In the genomic region with DNA sequence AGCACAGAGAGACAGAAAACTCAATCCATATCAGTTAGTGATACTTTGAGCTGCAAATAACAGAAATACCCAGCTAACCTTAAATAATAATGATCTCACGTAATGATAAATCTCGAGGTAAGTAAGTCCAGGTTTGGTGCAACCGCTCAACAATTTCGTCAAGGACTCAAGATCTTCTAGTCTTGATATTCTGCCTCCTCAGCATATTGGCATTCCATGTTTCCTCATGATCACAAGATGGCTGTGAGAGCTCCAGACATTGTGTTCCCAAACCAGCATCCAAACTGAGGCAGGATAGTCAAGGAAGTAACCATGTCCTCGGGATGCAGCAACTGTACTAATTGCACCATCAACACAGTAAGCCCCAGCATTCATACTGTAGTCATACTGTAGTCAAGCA, we compare ENCODE assay signal across 26 cellular contexts. TPM values are rescaled to one million over a fixed set of nuclear protein-coding genes. Genes with fewer than 3 reads are reported as not detected.
DNase-seq lines count a peak whose midpoint lies in the region; ATAC-seq, FAIRE-seq and TF ChIP-seq lines count a peak whose summit lies in the region.
"Had no signal": no experiment of that assay in that cellular context is flagged by ENCODE, and none has a peak within 500 bp of the region (broad histone marks: within the 10 kb centered on the region; RNA-seq: fewer than 3 reads in every experiment).

No MANE protein-coding gene starts in this region.

- ATAC-seq in HepG2: no peak
- no peak for ATAC-seq in right lobe of liver
- ATAC-seq in GM21423 (IDR thresholded peaks at IDR 0.05; ENCODE audit: unreplicated experiment): no peak
- ATAC-seq: GM12878 had no signal

- TF ChIP-seq RAD21 in HepG2 (CRISPR knock-in tag; IDR thresholded peaks at IDR 0.05): no peak

- no peak overlapping the region for H3K4me3 ChIP-seq in HepG2 (replicated peaks in 1 of 3; ENCODE audit: insufficient read depth in 1 of 3, low read depth in 2 of 3, low read length in 3 of 3)
- H3K4me3 ChIP-seq in right lobe of liver: no peak overlapping the region
- no peak overlapping the region for H3K4me3 ChIP-seq in neural progenitor cell
- H3K4me3 ChIP-seq: BLaER1, GM12878 had no signal

- TF ChIP-seq EP300 in HepG2 (IDR thresholded peaks at IDR 0.05; ENCODE audit: low read depth in 2 of 2, low read length in 2 of 2) (no peak), HepG2 (CRISPR knock-in tag; IDR thresholded peaks at IDR 0.05; ENCODE audit: borderline replicate concordance) (no peak)

- no peak overlapping the region for H2AFZ ChIP-seq in HepG2 (ENCODE audit: low read length)
- H2AFZ ChIP-seq in neural progenitor cell (replicated peaks): no peak overlapping the region

- DNase-seq in HepG2 (ENCODE audit: low spot score) (no peak), right lobe of liver (no peak), neural progenitor cell (ENCODE audit: low spot score) (no peak), HPDE6-E6E7 (ENCODE audit: extremely low spot score) (no peak)
- DNase-seq: ACHN; BE2C; C1 segment of cervical spinal cord; CD4-positive, alpha-beta memory T cell; CD4-positive, CD25-positive, alpha-beta regulatory T cell; CD8-positive, alpha-beta memory T cell; COR-L47; DMS 273 treated with DMSO at 0.1 percent for 48 hours; DMS153; DMS53; DMS79; DND-41; EL; GDM1 had no signal

- intact Hi-C loops in HepG2 (cut with micrococcal nuclease; ENCODE audit: unreplicated experiment): no loop called here
- intact Hi-C loops in right lobe of liver (cut with DNase I): loop anchor here in 1 of 2 donors (10.0 kb wide), 1 partner anchor 97 kb away; no protein-coding TSS in a partner anchor

- no peaks in the 10 kb centered on the region for H3K36me3 Mint-ChIP-seq in neural progenitor cell
- H3K36me3 Mint-ChIP-seq: CD4-positive, CD25-positive, alpha-beta regulatory T cell; CD8-positive, alpha-beta memory T cell had no signal

- TF ChIP-seq CTCF in HepG2 (CRISPR knock-in tag; IDR thresholded peaks at IDR 0.05) (no peak), right lobe of liver (IDR thresholded peaks at IDR 0.05) (no peak), neural progenitor cell (IDR thresholded peaks at IDR 0.05) (no peak)

- no peak overlapping the region for H3K9ac ChIP-seq in HepG2 (ENCODE audit: insufficient read depth, low read depth, low read length)
- no peak overlapping the region for H3K9ac ChIP-seq in neural progenitor cell
- H3K9ac ChIP-seq: BLaER1 had no signal

- in situ Hi-C loops in HepG2 (cut with HindIII; ENCODE audit: extremely low pct_ligation_motif_present, low pct_unique_long_range_greater_than_20kb): no loop called here

- 27% methylated on average over 5 of the region's 5 CpGs for WGBS in HepG2 (ENCODE audit: low lambda C conversion rate)
- 78% methylated on average over 4 of the region's 5 CpGs for WGBS in right lobe of liver (ENCODE audit: insufficient coverage, low coverage, low lambda C conversion rate, missing lambda C conversion rate)

- no peak overlapping the region for H3K4me3 Mint-ChIP-seq in neural progenitor cell
- H3K4me3 Mint-ChIP-seq: CD14-positive monocyte; CD4-positive, alpha-beta memory T cell; CD4-positive, CD25-positive, alpha-beta regulatory T cell; CD8-positive, alpha-beta memory T cell had no signal

- BruUV-seq in HepG2 (replicated peaks; lab: Mats Ljungman, UMichigan): no TSS peak

- peaks cover 8% of the 10 kb centered on the region for H3K4me1 Mint-ChIP-seq in neural progenitor cell

- peaks cover 2% of the 10 kb centered on the region for H3K9me3 Mint-ChIP-seq in neural progenitor cell

- POLR2A ChIA-PET in HepG2 (lab: Yijun Ruan, JAX): no interaction called here

- H3K27ac ChIP-seq in HepG2 (ENCODE audit: extremely low read length, insufficient read depth, low read length): no peak overlapping the region
- no peak overlapping the region for H3K27ac ChIP-seq in right lobe of liver
- no peak overlapping the region for H3K27ac ChIP-seq in neural progenitor cell
- H3K27ac ChIP-seq: 22Rv1, BLaER1 had no signal

- peaks cover 17% of the 10 kb centered on the region for H3F3A ChIP-seq in neural progenitor cell (ENCODE audit: low read depth)

- H3K9me3 ChIP-seq in HepG2 (ENCODE audit: low read length) (no peaks in the 10 kb centered on the region), right lobe of liver (no peaks in the 10 kb centered on the region), neural progenitor cell (ENCODE audit: low read depth) (no peaks in the 10 kb centered on the region)
- H3K9me3 ChIP-seq: BE2C, BLaER1 had no signal

- no peaks in the 10 kb centered on the region for H3K79me2 ChIP-seq in HepG2 (ENCODE audit: insufficient read depth, low read length)
- no peaks in the 10 kb centered on the region for H3K79me2 ChIP-seq in neural progenitor cell (ENCODE audit: low read depth)

- H3K27me3 Mint-ChIP-seq in neural progenitor cell (ENCODE audit: insufficient read depth, low read depth): peaks cover 5% of the 10 kb centered on the region

- H4K20me1 ChIP-seq in HepG2 (ENCODE audit: insufficient read depth, low read length): no peaks in the 10 kb centered on the region
- H4K20me1 ChIP-seq in neural progenitor cell (ENCODE audit: low read depth): no peaks in the 10 kb centered on the region
- H4K20me1 ChIP-seq: BLaER1 had no signal

- CTCF ChIA-PET in HepG2 (lab: Yijun Ruan, JAX; ENCODE audit: low intra/inter-chr PET ratio, low total read pairs): no interaction called here

- no peaks in the 10 kb centered on the region for H3K36me3 ChIP-seq in HepG2 (replicated peaks in 1 of 2; ENCODE audit: control insufficient read depth in 1 of 2, insufficient read depth in 2 of 2, low read length in 2 of 2)
- no peaks in the 10 kb centered on the region for H3K36me3 ChIP-seq in right lobe of liver
- H3K36me3 ChIP-seq in neural progenitor cell: no peaks in the 10 kb centered on the region
- H3K36me3 ChIP-seq: BE2C, BLaER1 had no signal

- H3K4me1 ChIP-seq in HepG2 (ENCODE audit: insufficient read depth, low read length) (peaks cover 13% of the 10 kb centered on the region), right lobe of liver (peaks cover 0 to 8% (median 3%) of the 10 kb centered on the region in 4 donors), neural progenitor cell (peaks cover 18% of the 10 kb centered on the region)
- H3K4me1 ChIP-seq: BE2C had no signal

- H3K27ac Mint-ChIP-seq in neural progenitor cell: peak overlapping the region; percentile 72
- H3K27ac Mint-ChIP-seq: CD14-positive monocyte; CD4-positive, alpha-beta memory T cell; CD4-positive, CD25-positive, alpha-beta regulatory T cell; CD8-positive, alpha-beta memory T cell had no signal

- H3K27me3 ChIP-seq in HepG2 (ENCODE audit: control insufficient read depth in 1 of 2, insufficient read depth in 2 of 2, low read length in 2 of 2): peaks cover 4 to 49% of the 10 kb centered on the region in 2 experiments
- H3K27me3 ChIP-seq in right lobe of liver: no peaks in the 10 kb centered on the region
- H3K27me3 ChIP-seq in neural progenitor cell: no peaks in the 10 kb centered on the region

- H3K4me2 ChIP-seq in HepG2 (ENCODE audit: low read depth, low read length) (no peak overlapping the region), neural progenitor cell (no peak overlapping the region)
- H3K4me2 ChIP-seq: BLaER1 had no signal

- no peak for FAIRE-seq in HepG2 (lab: Jason Lieb, UNC)
- FAIRE-seq: GM12878, GM12892, GM18507 had no signal

- no peak for TF ChIP-seq POLR2A in HepG2 (IDR thresholded peaks at IDR 0.05; ENCODE audit: insufficient read depth in 1 of 2, low read depth in 2 of 2, low read length in 2 of 2)
- no peak for TF ChIP-seq POLR2A in right lobe of liver (IDR thresholded peaks at IDR 0.05)

TF ChIP-seq in HepG2, 621 proteins besides CTCF, POLR2A, EP300 and RAD21:
- peak; percentile 74 for TF ChIP-seq MAFF (IDR thresholded peaks at IDR 0.05; ENCODE audit: low read depth, low read length)
- no peak for TF ChIP-seq HIC2 (CRISPR knock-in tag; IDR thresholded peaks at IDR 0.05; ENCODE audit: low read depth)
- TF ChIP-seq MAFK (conservative IDR thresholded peaks at IDR 0.05 in 1 of 2, IDR thresholded peaks at IDR 0.05 in 1 of 2; ENCODE audit: low read length in 2 of 2): peak; percentile 81 to 84

RNA-seq across cellular contexts. Expression of gene LARGE1, which starts 7.5 kb away (rescaled TPM):
- 10.2 and 11.0 TPM in 2 replicates for total RNA-seq in HepG2 (2016; rRNA removed; fragmentation: Illumina TruSeq; extraction: Trizol)
- 2.6 and 4.8 TPM in 2 replicates for total RNA-seq in HepG2 (2016; cell fraction: cytosol; rRNA removed; fragmentation: Illumina TruSeq; extraction: Trizol; ENCODE audit: low read depth)
- 8.7 and 10.4 TPM in 2 replicates for total RNA-seq in HepG2 (2016; cell fraction: insoluble cytoplasmic fraction; rRNA removed; fragmentation: Illumina TruSeq; extraction: Trizol)
- total RNA-seq in HepG2 (2016; cell fraction: membrane; rRNA removed; fragmentation: Illumina TruSeq; extraction: Trizol): 8.0 and 8.7 TPM in 2 replicates
- 12.6 and 19.7 TPM in 2 replicates for total RNA-seq in HepG2 (2016; cell fraction: nucleus; rRNA removed; fragmentation: Illumina TruSeq; extraction: Trizol)
- polyA plus RNA-seq in HepG2 (2011; rRNA removed): 8.4 and 9.7 TPM in 2 replicates
- 7.6 and 7.8 TPM in 2 replicates for polyA plus RNA-seq in HepG2 (2011; cell fraction: cytosol; rRNA removed)
- 10.1 and 10.2 TPM in 2 replicates for polyA plus RNA-seq in HepG2 (2011; cell fraction: nucleus; rRNA removed)
- polyA plus RNA-seq in HepG2 (2012): 6.8 and 7.7 TPM in 2 replicates
- 1.0 and 1.3 TPM in 2 replicates for polyA plus RNA-seq in HepG2 (2016; cell fraction: cytosol; fragmentation: Illumina TruSeq; extraction: Trizol; ENCODE audit: low read depth)
- polyA plus RNA-seq in HepG2 (2016; cell fraction: insoluble cytoplasmic fraction; fragmentation: Illumina TruSeq; extraction: Trizol; ENCODE audit: low read depth): 7.4 and 8.7 TPM in 2 replicates
- polyA plus RNA-seq in HepG2 (2016; cell fraction: membrane; fragmentation: Illumina TruSeq; extraction: Trizol; ENCODE audit: low read depth): 4.7 and 5.3 TPM in 2 replicates
- 9.1 and 9.5 TPM in 2 replicates for polyA plus RNA-seq in HepG2 (2016; cell fraction: nucleus; fragmentation: Illumina TruSeq; extraction: Trizol; ENCODE audit: insufficient read depth, low read depth)
- 0.09 and 45.3 TPM in 2 replicates for polyA minus RNA-seq in HepG2 (2011; rRNA and poly(A)+ RNA removed; ENCODE audit: low replicate concordance)
- 10.6 and 17.4 TPM in 2 replicates for polyA minus RNA-seq in HepG2 (2011; cell fraction: cytosol; rRNA and poly(A)+ RNA removed)
- 24.1 and 29.6 TPM in 2 replicates for polyA minus RNA-seq in HepG2 (2011; cell fraction: nucleus; rRNA and poly(A)+ RNA removed)
- 10 to 100 TPM; 12.2 to 28.3 (median 15.2) TPM for total RNA-seq in right lobe of liver
- 24.9 and 30.8 TPM in 2 replicates for total RNA-seq in neural progenitor cell (ENCODE audit: low replicate concordance)
- total RNA-seq: A673; CD4-positive, CD25-positive, alpha-beta regulatory T cell had no signal
- polyA plus RNA-seq: CD4-positive, CD25-positive, alpha-beta regulatory T cell had no signal
